In genomic region chr2:45224321-45224995, GRCh38 we compare ENCODE assay signal across 28 cellular contexts.
A peak's percentile ranks its signal among the peaks of the same experiment; 100 is the strongest.
DNase-seq lines count a peak whose midpoint lies in the region; ATAC-seq, FAIRE-seq and TF ChIP-seq lines count a peak whose summit lies in the region.
"Had no signal": no experiment of that assay in that cellular context is flagged by ENCODE, and none has a peak within 500 bp of the region (broad histone marks: within the 10 kb centered on the region; RNA-seq: fewer than 3 reads in every experiment).

No MANE protein-coding gene starts in this region.

- no peak for TF ChIP-seq RAD21 in H1 (IDR thresholded peaks at IDR 0.05 in 1 of 2, conservative IDR thresholded peaks at IDR 0.05 in 1 of 2; ENCODE audit: low read depth in 2 of 2, low read length in 2 of 2)

- H3K4me1 Mint-ChIP-seq in stimulated activated memory B cell treated with anti-CD40 and anti-IgM and Interleukin-4, amounts not matched to agents 10 μg/mL and 1 μg/mL and 100 μg/mL, for 72 hours: peaks cover 6% of the 10 kb centered on the region
- H3K4me1 Mint-ChIP-seq: central memory CD8-positive, alpha-beta T cell had no signal

- ATAC-seq in stimulated activated memory B cell treated with anti-CD40 and anti-IgM and Interleukin-4, amounts not matched to agents 10 μg/mL and 1 μg/mL and 100 μg/mL, for 72 hours: peak; percentile 27
- ATAC-seq in pancreas: no peak
- no peak for ATAC-seq in GM18858 (IDR thresholded peaks at IDR 0.05; ENCODE audit: unreplicated experiment)
- no peak for ATAC-seq in HG02970 (IDR thresholded peaks at IDR 0.05; ENCODE audit: low FRiP score, unreplicated experiment)
- ATAC-seq: SK-N-SH treated with all-trans-retinoic acid at 6 μM for 48 hours had no signal

- H2AK5ac ChIP-seq in H1 (ENCODE audit: low read depth, low read length): no peak overlapping the region

- H2BK120ac ChIP-seq in H1 (replicated peaks; ENCODE audit: low read depth, low read length): no peak overlapping the region

- no peaks in the 10 kb centered on the region for H3K23me2 ChIP-seq in H1 (ENCODE audit: low read depth, low read length)

- POLR2A ChIA-PET in H1 (lab: Charles Lee; ENCODE audit: partially characterized antibody): no interaction called here

- FAIRE-seq in GM19239 (lab: Jason Lieb, UNC) (peak; percentile 45), H1 (lab: Jason Lieb, UNC) (no peak), pancreas (lab: Jason Lieb, UNC) (no peak)
- FAIRE-seq: astrocyte had no signal

- H3K79me1 ChIP-seq in H1 (ENCODE audit: low read depth, low read length): no peaks in the 10 kb centered on the region

- no peak overlapping the region for H3K56ac ChIP-seq in H1 (replicated peaks; ENCODE audit: insufficient read length, low read depth, low read length)

- H3K27ac ChIP-seq in KOPT-K1 (ENCODE audit: low read depth, low read length, poor library complexity, severe bottlenecking) (peak overlapping the region; percentile 53), H1 (ENCODE audit: low read depth, low read length) (no peak overlapping the region), breast epithelium (no peak overlapping the region), pancreas (no peak overlapping the region)
- H3K27ac ChIP-seq: neutrophil, upper lobe of left lung, VCaP had no signal

- H3K4me2 ChIP-seq in H1 (ENCODE audit: insufficient read depth in 1 of 2, low read depth in 2 of 2, low read length in 2 of 2): no peak overlapping the region

- no peak overlapping the region for H3K27ac Mint-ChIP-seq in stimulated activated memory B cell treated with anti-CD40 and anti-IgM and Interleukin-4, amounts not matched to agents 10 μg/mL and 1 μg/mL and 100 μg/mL, for 72 hours
- H3K27ac Mint-ChIP-seq: activated naive CD8-positive, alpha-beta T cell treated with anti-CD3 and anti-CD28 coated beads for 36 hours; activated T-helper 2 cell treated with anti-CD3 and anti-CD28 coated beads, Interferon-gamma antibody, Interleukin-2, Interleukin-4, amounts not matched to agents 10 μg/mL and 5 μg/mL and 100 μg/mL, durations not matched to agents 14 hours and 24 hours and 36 hours; T-helper 2 cell treated with Interferon-gamma antibody and Interleukin-4, amounts not matched to agents 5 μg/mL and 100 μg/mL, for 36 hours had no signal

- no peak overlapping the region for H3K23ac ChIP-seq in H1 (ENCODE audit: insufficient read length)

- no peak overlapping the region for H4K91ac ChIP-seq in H1 (replicated peaks; ENCODE audit: insufficient read length, low read length)

- TF ChIP-seq EP300 in H1 (IDR thresholded peaks at IDR 0.05; ENCODE audit: borderline replicate concordance in 1 of 2, low read depth in 2 of 2, low read length in 2 of 2): no peak

- H3K79me2 ChIP-seq in H1 (ENCODE audit: control insufficient read depth in 1 of 2, insufficient read depth in 2 of 2, low read length in 2 of 2): no peaks in the 10 kb centered on the region

- no peaks in the 10 kb centered on the region for H4K20me1 ChIP-seq in H1 (replicated peaks in 1 of 2; ENCODE audit: control insufficient read depth in 1 of 2, insufficient read depth in 2 of 2, low read length in 2 of 2)

- H3K27me3 ChIP-seq in H1 (replicated peaks in 1 of 4; ENCODE audit: control insufficient read depth in 3 of 4, extremely low read depth in 1 of 4, insufficient read depth in 3 of 4, low read length in 3 of 4): no peaks in the 10 kb centered on the region
- H3K27me3 ChIP-seq in breast epithelium: no peaks in the 10 kb centered on the region
- no peaks in the 10 kb centered on the region for H3K27me3 ChIP-seq in pancreas
- H3K27me3 ChIP-seq: upper lobe of left lung had no signal

- peaks cover 71% of the 10 kb centered on the region for H3K27me3 Mint-ChIP-seq in stimulated activated memory B cell treated with anti-CD40 and anti-IgM and Interleukin-4, amounts not matched to agents 10 μg/mL and 1 μg/mL and 100 μg/mL, for 72 hours

- WGBS in H1 (ENCODE audit: extremely low coverage in 1 of 2, insufficient coverage in 1 of 2, insufficient read length in 1 of 2, insufficient replicate concordance in 2 of 2, low coverage in 1 of 2, low lambda C conversion rate in 2 of 2, missing lambda C conversion rate in 1 of 2), 2 experiments: 84% methylated on average over 13 of the region's 13 CpGs; no CpG with 5 or more reads in 1 of the 2 experiments
- 62 to 65% methylated on average over 13 of the region's 13 CpGs for WGBS in pancreas, 2 donors

- DNase-seq in GM19239 (ENCODE audit: insufficient read length, low spot score) (no peak), H1 (ENCODE audit: low read depth in 1 of 2, low spot score in 2 of 2) (no peak), breast epithelium (ENCODE audit: low spot score in 2 of 2) (no peak), pancreas (no peak)
- DNase-seq: activated CD4-positive, alpha-beta T cell treated with anti-CD3 and anti-CD28 coated beads, Interleukin-2, amount 50 U/mL, for 1 hour; activated CD8-positive, alpha-beta memory T cell treated with anti-CD3 and anti-CD28 coated beads, Interleukin-2, amount 50 U/mL, for 48 hours; activated naive CD8-positive, alpha-beta T cell treated with anti-CD3 and anti-CD28 coated beads for 36 hours; DMS153; head of caudate nucleus; KBM-7; mammary epithelial cell; MV-4-11; NCI-H1694; NCI-H2171; NCI-H524 treated with DMSO at 0.1 percent for 48 hours; RPMI8226; upper lobe of left lung had no signal

- no peak overlapping the region for H3K4me3 ChIP-seq in H1 (ENCODE audit: extremely low read depth in 1 of 4, insufficient read depth in 2 of 4, low read depth in 3 of 4, low read length in 4 of 4)
- no peak overlapping the region for H3K4me3 ChIP-seq in breast epithelium
- H3K4me3 ChIP-seq in pancreas: no peak overlapping the region
- H3K4me3 ChIP-seq: upper lobe of left lung had no signal

- no peak overlapping the region for H4K8ac ChIP-seq in H1 (ENCODE audit: extremely low read depth, insufficient read depth, low read length)

- H3K18ac ChIP-seq in H1 (ENCODE audit: extremely low read depth, low read length): no peak overlapping the region

- H3K4ac ChIP-seq in H1 (replicated peaks; ENCODE audit: insufficient read length, low read depth, low read length): no peak overlapping the region

- H3K9ac ChIP-seq in H1 (replicated peaks in 1 of 4; ENCODE audit: extremely low read depth in 1 of 4, low read depth in 3 of 4, low read length in 3 of 4): no peak overlapping the region

- TF ChIP-seq CTCF in H1 (IDR thresholded peaks at IDR 0.05; ENCODE audit: control extremely low read depth in 1 of 3, insufficient read depth in 1 of 3, low read depth in 1 of 3, low read length in 3 of 3): no peak
- TF ChIP-seq CTCF in breast epithelium (IDR thresholded peaks at IDR 0.05): no peak
- no peak for TF ChIP-seq CTCF in pancreas (IDR thresholded peaks at IDR 0.05)

- H2BK12ac ChIP-seq in H1 (ENCODE audit: low read depth, low read length): no peak overlapping the region

- no peak overlapping the region for H2BK5ac ChIP-seq in H1 (ENCODE audit: low read depth, low read length)

- H4K5ac ChIP-seq in H1 (ENCODE audit: insufficient read length, low read depth, low read length): no peak overlapping the region

- H3K4me3 Mint-ChIP-seq in stimulated activated memory B cell treated with anti-CD40 and anti-IgM and Interleukin-4, amounts not matched to agents 10 μg/mL and 1 μg/mL and 100 μg/mL, for 72 hours: no peak overlapping the region
- H3K4me3 Mint-ChIP-seq: activated naive CD8-positive, alpha-beta T cell treated with anti-CD3 and anti-CD28 coated beads for 36 hours; central memory CD8-positive, alpha-beta T cell; T-helper 2 cell treated with Interferon-gamma antibody and Interleukin-4, amounts not matched to agents 5 μg/mL and 100 μg/mL, for 36 hours had no signal

- intact Hi-C loops in breast epithelium (cut with DNase I; ENCODE audit: low total_unique reads) (no loop called here), pancreas (cut with DNase I) (loop anchor here in 1 of 3 donors (2.0 kb wide), 1 partner anchor 54 kb away; no protein-coding TSS in a partner anchor)

- no peaks in the 10 kb centered on the region for H3K36me3 Mint-ChIP-seq in stimulated activated memory B cell treated with anti-CD40 and anti-IgM and Interleukin-4, amounts not matched to agents 10 μg/mL and 1 μg/mL and 100 μg/mL, for 72 hours
- H3K36me3 Mint-ChIP-seq: activated naive CD8-positive, alpha-beta T cell treated with anti-CD3 and anti-CD28 coated beads for 36 hours had no signal

- peaks cover 7% of the 10 kb centered on the region for H3K9me3 Mint-ChIP-seq in stimulated activated memory B cell treated with anti-CD40 and anti-IgM and Interleukin-4, amounts not matched to agents 10 μg/mL and 1 μg/mL and 100 μg/mL, for 72 hours
- H3K9me3 Mint-ChIP-seq: activated T-helper 2 cell treated with anti-CD3 and anti-CD28 coated beads, Interferon-gamma antibody, Interleukin-2, Interleukin-4, amounts not matched to agents 10 μg/mL and 5 μg/mL and 100 μg/mL, durations not matched to agents 14 hours and 24 hours and 36 hours; central memory CD8-positive, alpha-beta T cell; T-helper 2 cell treated with Interferon-gamma antibody and Interleukin-4, amounts not matched to agents 5 μg/mL and 100 μg/mL, for 36 hours had no signal

- no peak overlapping the region for H2BK15ac ChIP-seq in H1 (ENCODE audit: low read length)

- H3K36me3 ChIP-seq in KOPT-K1 (ENCODE audit: insufficient read depth, low read length) (no peaks in the 10 kb centered on the region), H1 (ENCODE audit: control insufficient read depth in 2 of 4, insufficient read depth in 4 of 4, low read length in 3 of 4) (no peaks in the 10 kb centered on the region), breast epithelium (no peaks in the 10 kb centered on the region), pancreas (no peaks in the 10 kb centered on the region)
- H3K36me3 ChIP-seq: neutrophil, upper lobe of left lung had no signal

- H2AFZ ChIP-seq in H1 (ENCODE audit: low read length): peak overlapping the region; percentile 33; the same call in 1 of the 2 replicates

- CTCF ChIA-PET in H1 (lab: Charles Lee; ENCODE audit: partially characterized antibody): interaction anchor here (0.7 kb wide), 1 partner anchor 11 kb away, joined by 3 read pairs; no protein-coding TSS in a partner anchor

- H2BK20ac ChIP-seq in H1 (ENCODE audit: low read length): no peak overlapping the region

- no peak overlapping the region for H3K14ac ChIP-seq in H1 (ENCODE audit: insufficient read length)

- peaks cover 19% of the 10 kb centered on the region for H3K9me3 ChIP-seq in KOPT-K1 (ENCODE audit: insufficient read depth, low read length, poor library complexity, severe bottlenecking)
- no peaks in the 10 kb centered on the region for H3K9me3 ChIP-seq in H1 (ENCODE audit: insufficient read depth in 2 of 2, low read depth in 1 of 2, low read length in 1 of 2)
- H3K9me3 ChIP-seq in breast epithelium: no peaks in the 10 kb centered on the region
- H3K9me3 ChIP-seq in pancreas: no peaks in the 10 kb centered on the region
- H3K9me3 ChIP-seq: neutrophil, upper lobe of left lung had no signal

- H3K4me1 ChIP-seq in H1 (replicated peaks in 1 of 4; ENCODE audit: control insufficient read depth in 3 of 4, insufficient read depth in 4 of 4, low read length in 3 of 4) (peaks cover 0 to 7% (median 3%) of the 10 kb centered on the region in 4 experiments; a peak in 5 of 7 replicates), breast epithelium (no peaks in the 10 kb centered on the region), pancreas (no peaks in the 10 kb centered on the region)

- TF ChIP-seq POLR2A in H1 (IDR thresholded peaks at IDR 0.05; ENCODE audit: control extremely low read depth in 1 of 2, low read depth in 2 of 2, low read length in 2 of 2): no peak
- TF ChIP-seq POLR2A in breast epithelium (IDR thresholded peaks at IDR 0.05): no peak
